1 cellular context compared by ENCODE assay signal in the genomic region with DNA sequence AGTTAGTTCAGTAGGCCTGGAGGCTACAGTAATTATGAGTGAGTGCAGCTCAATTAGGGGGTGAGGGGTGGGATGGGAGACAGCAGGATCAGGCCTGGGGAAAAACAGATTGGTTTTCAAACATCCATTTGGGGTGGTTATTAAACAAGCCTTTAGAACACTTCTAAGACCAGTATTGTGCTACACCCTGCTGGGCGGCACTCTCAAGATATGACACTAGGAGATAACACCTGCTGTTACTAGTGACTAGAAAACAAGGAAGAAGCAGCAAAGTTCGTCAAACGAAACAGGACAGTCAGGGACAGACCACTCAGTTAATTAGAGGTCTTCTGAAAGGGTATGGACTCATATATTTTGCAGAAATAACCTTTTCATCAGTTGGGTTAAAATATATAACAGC.
TF ChIP-seq lines count a peak whose summit lies in the region.

No MANE protein-coding gene starts in this region.

TF ChIP-seq in HEK293, 187 proteins besides CTCF, POLR2A, EP300 and RAD21 (continued from another document):
- TF ChIP-seq ZBTB44 (tag by site-specific recombination; IDR thresholded peaks at IDR 0.05) (no peak), ZIC2 (tag by site-specific recombination; IDR thresholded peaks at IDR 0.05) (peak; percentile 67), ZNF626 (tag by site-specific recombination; IDR thresholded peaks at IDR 0.05) (no peak), ZNF341 (tag by site-specific recombination; IDR thresholded peaks at IDR 0.05; ENCODE audit: low read depth) (peak; percentile 34; the same call in 1 of the 2 replicates), TCF7L2 (IDR thresholded peaks at IDR 0.05; ENCODE audit: borderline replicate concordance, low read depth, low read length) (peak; percentile 74; the same call in 1 of the 2 replicates), ZNF140 (tag by site-specific recombination; IDR thresholded peaks at IDR 0.05) (no peak), ZNF433 (tag by site-specific recombination; IDR thresholded peaks at IDR 0.05; ENCODE audit: low read depth) (no peak), ZBTB8A (tag by site-specific recombination; IDR thresholded peaks at IDR 0.05) (0 out of 2 replicates have a peak, but pooled peaks have one; percentile 19), ZNF76 (tag by site-specific recombination; IDR thresholded peaks at IDR 0.05; ENCODE audit: borderline replicate concordance, low read depth) (no peak), GLI2 (tag by site-specific recombination; IDR thresholded peaks at IDR 0.05; ENCODE audit: borderline replicate concordance, low read depth) (no peak), ZNF214 (tag by site-specific recombination; IDR thresholded peaks at IDR 0.05; ENCODE audit: borderline replicate concordance) (no peak), OSR2 (tag by site-specific recombination; IDR thresholded peaks at IDR 0.05) (peak; percentile 40; the same call in 1 of the 2 replicates), ZNF645 (tag by site-specific recombination; IDR thresholded peaks at IDR 0.05) (no peak), HOXC10 (CRISPR knock-in tag; IDR thresholded peaks at IDR 0.05) (no peak), ZBTB20 (tag by site-specific recombination; IDR thresholded peaks at IDR 0.05) (no peak), ZNF335 (tag by site-specific recombination; conservative IDR thresholded peaks at IDR 0.05) (0 out of 2 replicates have a peak, but pooled peaks have one; percentile 31), HOXD13 (CRISPR knock-in tag; IDR thresholded peaks at IDR 0.05; ENCODE audit: borderline replicate concordance) (no peak), ZBTB17 (tag by site-specific recombination; IDR thresholded peaks at IDR 0.05) (no peak), SP7 (tag by site-specific recombination; IDR thresholded peaks at IDR 0.05) (peak; percentile 47; the same call in 1 of the 2 replicates), TRIM28 (IDR thresholded peaks at IDR 0.05; ENCODE audit: borderline replicate concordance, low read length) (no peak), ZNF830 (tag by site-specific recombination; IDR thresholded peaks at IDR 0.05; ENCODE audit: low read depth) (no peak), PRDM6 (tag by site-specific recombination; IDR thresholded peaks at IDR 0.05) (peak; percentile 62; the same call in 1 of the 2 replicates), KLF1 (tag by site-specific recombination; IDR thresholded peaks at IDR 0.05) (peak; percentile 34; the same call in 1 of the 2 replicates), PRDM2 (tag by site-specific recombination; IDR thresholded peaks at IDR 0.05; ENCODE audit: borderline replicate concordance) (no peak), ZSCAN16 (tag by site-specific recombination; IDR thresholded peaks at IDR 0.05) (no peak; the same call in 1 of the 2 replicates), ZNF175 (tag by site-specific recombination; IDR thresholded peaks at IDR 0.05) (no peak), ZNF521 (tag by site-specific recombination; IDR thresholded peaks at IDR 0.05) (no peak), ZNF791 (tag by site-specific recombination; IDR thresholded peaks at IDR 0.05) (no peak), ZNF529 (tag by site-specific recombination; IDR thresholded peaks at IDR 0.05; ENCODE audit: insufficient replicate concordance) (no peak)
- TF ChIP-seq, protein P1, sequence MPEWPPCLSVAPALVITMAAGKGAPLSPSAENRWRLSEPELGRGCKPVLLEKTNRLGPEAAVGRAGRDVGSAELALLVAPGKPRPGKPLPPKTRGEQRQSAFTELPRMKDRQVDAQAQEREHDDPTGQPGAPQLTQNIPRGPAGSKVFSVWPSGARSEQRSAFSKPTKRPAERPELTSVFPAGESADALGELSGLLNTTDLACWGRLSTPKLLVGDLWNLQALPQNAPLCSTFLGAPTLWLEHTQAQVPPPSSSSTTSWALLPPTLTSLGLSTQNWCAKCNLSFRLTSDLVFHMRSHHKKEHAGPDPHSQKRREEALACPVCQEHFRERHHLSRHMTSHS (tag by site-specific recombination; IDR thresholded peaks at IDR 0.05), result no peak
- TF ChIP-seq, protein P2, sequence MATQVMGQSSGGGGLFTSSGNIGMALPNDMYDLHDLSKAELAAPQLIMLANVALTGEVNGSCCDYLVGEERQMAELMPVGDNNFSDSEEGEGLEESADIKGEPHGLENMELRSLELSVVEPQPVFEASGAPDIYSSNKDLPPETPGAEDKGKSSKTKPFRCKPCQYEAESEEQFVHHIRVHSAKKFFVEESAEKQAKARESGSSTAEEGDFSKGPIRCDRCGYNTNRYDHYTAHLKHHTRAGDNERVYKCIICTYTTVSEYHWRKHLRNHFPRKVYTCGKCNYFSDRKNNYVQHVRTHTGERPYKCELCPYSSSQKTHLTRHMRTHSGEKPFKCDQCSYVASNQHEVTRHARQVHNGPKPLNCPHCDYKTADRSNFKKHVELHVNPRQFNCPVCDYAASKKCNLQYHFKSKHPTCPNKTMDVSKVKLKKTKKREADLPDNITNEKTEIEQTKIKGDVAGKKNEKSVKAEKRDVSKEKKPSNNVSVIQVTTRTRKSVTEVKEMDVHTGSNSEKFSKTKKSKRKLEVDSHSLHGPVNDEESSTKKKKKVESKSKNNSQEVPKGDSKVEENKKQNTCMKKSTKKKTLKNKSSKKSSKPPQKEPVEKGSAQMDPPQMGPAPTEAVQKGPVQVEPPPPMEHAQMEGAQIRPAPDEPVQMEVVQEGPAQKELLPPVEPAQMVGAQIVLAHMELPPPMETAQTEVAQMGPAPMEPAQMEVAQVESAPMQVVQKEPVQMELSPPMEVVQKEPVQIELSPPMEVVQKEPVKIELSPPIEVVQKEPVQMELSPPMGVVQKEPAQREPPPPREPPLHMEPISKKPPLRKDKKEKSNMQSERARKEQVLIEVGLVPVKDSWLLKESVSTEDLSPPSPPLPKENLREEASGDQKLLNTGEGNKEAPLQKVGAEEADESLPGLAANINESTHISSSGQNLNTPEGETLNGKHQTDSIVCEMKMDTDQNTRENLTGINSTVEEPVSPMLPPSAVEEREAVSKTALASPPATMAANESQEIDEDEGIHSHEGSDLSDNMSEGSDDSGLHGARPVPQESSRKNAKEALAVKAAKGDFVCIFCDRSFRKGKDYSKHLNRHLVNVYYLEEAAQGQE (tag by site-specific recombination; IDR thresholded peaks at IDR 0.05), result no peak
- TF ChIP-seq, protein P3, sequence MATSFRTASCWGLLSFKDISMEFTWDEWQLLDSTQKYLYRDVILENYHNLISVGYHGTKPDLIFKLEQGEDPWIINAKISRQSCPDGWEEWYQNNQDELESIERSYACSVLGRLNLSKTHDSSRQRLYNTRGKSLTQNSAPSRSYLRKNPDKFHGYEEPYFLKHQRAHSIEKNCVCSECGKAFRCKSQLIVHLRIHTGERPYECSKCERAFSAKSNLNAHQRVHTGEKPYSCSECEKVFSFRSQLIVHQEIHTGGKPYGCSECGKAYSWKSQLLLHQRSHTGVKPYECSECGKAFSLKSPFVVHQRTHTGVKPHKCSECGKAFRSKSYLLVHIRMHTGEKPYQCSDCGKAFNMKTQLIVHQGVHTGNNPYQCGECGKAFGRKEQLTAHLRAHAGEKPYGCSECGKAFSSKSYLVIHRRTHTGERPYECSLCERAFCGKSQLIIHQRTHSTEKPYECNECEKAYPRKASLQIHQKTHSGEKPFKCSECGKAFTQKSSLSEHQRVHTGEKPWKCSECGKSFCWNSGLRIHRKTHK (tag by site-specific recombination; IDR thresholded peaks at IDR 0.05), result no peak
